1 cellular context compared by ENCODE assay signal in genomic region chr2:216497808-216498366, GRCh38.
TF ChIP-seq lines count a peak whose summit lies in the region.

No MANE protein-coding gene starts in this region.

TF ChIP-seq in IMR-90, 13 proteins besides CTCF, POLR2A, EP300 and RAD21 (continued from another document):
- TF ChIP-seq ELK1 (IDR thresholded peaks at IDR 0.05; ENCODE audit: borderline replicate concordance, low read depth, low read length), result no peak
- TF ChIP-seq, protein P1, sequence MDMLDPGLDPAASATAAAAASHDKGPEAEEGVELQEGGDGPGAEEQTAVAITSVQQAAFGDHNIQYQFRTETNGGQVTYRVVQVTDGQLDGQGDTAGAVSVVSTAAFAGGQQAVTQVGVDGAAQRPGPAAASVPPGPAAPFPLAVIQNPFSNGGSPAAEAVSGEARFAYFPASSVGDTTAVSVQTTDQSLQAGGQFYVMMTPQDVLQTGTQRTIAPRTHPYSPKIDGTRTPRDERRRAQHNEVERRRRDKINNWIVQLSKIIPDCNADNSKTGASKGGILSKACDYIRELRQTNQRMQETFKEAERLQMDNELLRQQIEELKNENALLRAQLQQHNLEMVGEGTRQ (IDR thresholded peaks at IDR 0.05; ENCODE audit: low read depth, low read length), result no peak
TF ChIP-seq in IMR-90: peak in this region for 0.
